9 cellular contexts compared by ENCODE assay signal in the genomic region with DNA sequence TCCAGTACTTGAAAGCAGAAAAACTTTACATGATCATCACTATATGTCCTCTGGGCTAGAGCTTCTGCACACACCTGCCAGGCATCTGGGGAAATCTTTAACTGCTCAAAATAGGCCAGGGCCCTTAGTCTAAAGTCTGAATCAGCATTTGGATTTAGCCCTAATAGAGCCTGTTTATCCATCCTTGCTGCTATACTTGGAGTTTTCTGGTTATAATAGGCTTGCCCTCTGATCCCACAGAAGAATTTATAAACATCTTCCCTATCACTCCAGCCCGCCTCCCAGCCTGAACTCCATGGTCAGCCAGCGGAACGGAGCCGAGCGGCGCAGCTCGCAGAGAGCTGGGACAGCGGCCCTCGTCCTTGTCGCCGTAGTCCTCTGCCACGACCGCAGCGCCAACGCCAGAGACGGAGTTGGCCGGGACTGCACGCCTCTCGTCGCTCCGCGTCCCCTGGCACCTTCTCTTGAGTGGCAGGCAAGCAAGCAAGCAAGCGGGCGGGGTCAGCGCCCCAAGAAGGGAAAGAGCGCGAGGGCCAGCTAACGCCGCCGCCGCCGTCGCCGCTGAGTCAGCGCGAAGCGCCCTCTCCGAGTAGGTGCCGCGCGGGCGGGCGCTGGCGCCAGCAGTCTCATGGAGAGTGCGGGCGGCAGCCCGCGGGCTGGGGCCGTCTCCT. TPM values are rescaled to one million over a fixed set of nuclear protein-coding genes. Genes with fewer than 3 reads are reported as not detected.
DNase-seq lines count a peak whose midpoint lies in the region; ATAC-seq and TF ChIP-seq lines count a peak whose summit lies in the region.
"Had no signal": no experiment of that assay in that cellular context is flagged by ENCODE, and none has a peak within 500 bp of the region (broad histone marks: within the 10 kb centered on the region; RNA-seq: fewer than 3 reads in every experiment).

No MANE protein-coding gene starts in this region.

- H3K9me3 Mint-ChIP-seq in activated CD4-positive, alpha-beta T cell treated with anti-CD3 and anti-CD28 coated beads for 36 hours (ENCODE audit: low read depth) = peaks cover 2% of the 10 kb centered on the region

- H3K4me1 ChIP-seq in ES-I3 (ENCODE audit: insufficient read depth, low read length) = no peaks in the 10 kb centered on the region

- DNase-seq in NCI-H1930 (lab: John Stamatoyannopoulos, UW) (peak; percentile 80 to 82), coronary artery (ENCODE audit: low spot score) (peak; percentile 90), left lobe of liver (ENCODE audit: low spot score) (peak; percentile 80)
- peak; percentile 79 for DNase-seq in activated CD4-positive, alpha-beta T cell treated with anti-CD3 and anti-CD28 coated beads for 36 hours
- DNase-seq in stimulated activated CD4-positive, alpha-beta T cell treated with anti-CD3 and anti-CD28 coated beads, Interleukin-1b, Interleukin-23, amount 100 ng/mL, for 4 hours (ENCODE audit: low read depth in 2 of 2) = peak; percentile 21 to 40

- peak overlapping the region; percentile 50; the same call in 1 of the 2 replicates for H3K9ac ChIP-seq in ES-I3 (ENCODE audit: low read depth, low read length)

- CTCF ChIA-PET in activated CD4-positive, alpha-beta T cell treated with anti-CD3 and anti-CD28 coated beads for 36 hours (lab: Charles Lee) = interaction anchor here (1.3 kb wide), 1 partner anchor 21 kb away, joined by 3 read pairs; no protein-coding TSS in a partner anchor

- no peak for TF ChIP-seq CTCF in coronary artery (IDR thresholded peaks at IDR 0.05)

- intact Hi-C loops in activated CD4-positive, alpha-beta T cell treated with anti-CD3 and anti-CD28 coated beads for 36 hours (cut with DNase I, micrococcal nuclease) = no loop called here

- no peaks in the 10 kb centered on the region for H3K36me3 ChIP-seq in ES-I3 (ENCODE audit: insufficient read depth, low read length)

- peak overlapping the region; percentile 61 for H3K4me3 Mint-ChIP-seq in activated CD4-positive, alpha-beta T cell treated with anti-CD3 and anti-CD28 coated beads for 36 hours

- H3K27ac Mint-ChIP-seq in activated CD4-positive, alpha-beta T cell treated with anti-CD3 and anti-CD28 coated beads for 36 hours = no peak overlapping the region

- POLR2A ChIA-PET in activated CD4-positive, alpha-beta T cell treated with anti-CD3 and anti-CD28 coated beads for 36 hours (lab: Charles Lee) = interaction anchor here (1.0 kb wide), 1 partner anchor 31 kb away, joined by 6 read pairs; no protein-coding TSS in a partner anchor

- H3K4me3 ChIP-seq in coronary artery = peak overlapping the region; percentile 75

- peak overlapping the region; percentile 61 to 83 for H3K27ac ChIP-seq in coronary artery

- H3K9me3 ChIP-seq in ES-I3 (ENCODE audit: control insufficient read depth, insufficient read depth, low read length) = no peaks in the 10 kb centered on the region

- peaks cover 10% of the 10 kb centered on the region for H3K4me1 Mint-ChIP-seq in activated CD4-positive, alpha-beta T cell treated with anti-CD3 and anti-CD28 coated beads for 36 hours

- peak; percentile 91 for ATAC-seq in activated CD4-positive, alpha-beta T cell treated with anti-CD3 and anti-CD28 coated beads for 36 hours
- ATAC-seq in left lobe of liver (peak; percentile 97), HG03378 (IDR thresholded peaks at IDR 0.05; ENCODE audit: unreplicated experiment) (no peak), HG03442 (IDR thresholded peaks at IDR 0.05; ENCODE audit: unreplicated experiment) (no peak)

- peaks cover 23% of the 10 kb centered on the region for H3K27me3 Mint-ChIP-seq in activated CD4-positive, alpha-beta T cell treated with anti-CD3 and anti-CD28 coated beads for 36 hours

- no peaks in the 10 kb centered on the region for H3K36me3 Mint-ChIP-seq in activated CD4-positive, alpha-beta T cell treated with anti-CD3 and anti-CD28 coated beads for 36 hours (ENCODE audit: low read depth)

RNA-seq across cellular contexts. Expression of gene ASIP, which starts 25.4 kb away (rescaled TPM):
- not detected for total RNA-seq in activated CD4-positive, alpha-beta T cell treated with anti-CD3 and anti-CD28 coated beads for 36 hours
- 0.55 TPM for total RNA-seq in left lobe of liver
- total RNA-seq: T-helper 2 cell treated with Interferon-gamma antibody and Interleukin-4, amounts not matched to agents 100 ng/mL and 5 ng/mL, for 36 hours had no signal

Comparison
In these comparisons a context has a peak if more than half of its experiments do, and no peak if none do; other contexts are left out.
1. DNase-seq: peak in every context shown above with its lines; median percentile 90 in coronary artery; 81 in NCI-H1930; 80 in left lobe of liver; 79 in activated CD4-positive, alpha-beta T cell treated with anti-CD3 and anti-CD28 coated beads for 36 hours; 30 in stimulated activated CD4-positive, alpha-beta T cell treated with anti-CD3 and anti-CD28 coated beads, Interleukin-1b, Interleukin-23, amount 100 ng/mL, for 4 hours.
2. ATAC-seq: peak in activated CD4-positive, alpha-beta T cell treated with anti-CD3 and anti-CD28 coated beads for 36 hours (single experiment) and left lobe of liver (single experiment); none in HG03378 (single experiment) and HG03442 (single experiment).